Comparison of ENCODE assay signal across 28 cellular contexts in the genomic region with DNA sequence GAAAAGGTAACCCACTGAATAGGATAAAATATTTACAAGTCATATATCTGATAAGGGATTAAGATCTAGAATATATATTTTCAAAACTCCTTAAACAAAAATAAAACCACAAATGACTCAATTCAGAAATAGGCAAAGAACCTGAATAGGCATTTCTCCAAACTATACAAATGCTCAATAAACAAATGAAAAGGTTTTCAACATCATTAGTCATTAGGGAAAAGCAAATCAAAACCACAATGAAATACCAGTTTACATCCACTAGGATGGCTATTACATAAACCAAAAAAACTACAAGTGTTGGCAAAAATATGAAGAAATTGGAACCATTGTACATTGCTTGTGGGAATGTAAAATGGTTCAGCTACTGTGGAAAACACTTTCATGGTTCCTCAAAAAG.
A peak's percentile ranks its signal among the peaks of the same experiment; 100 is the strongest.
DNase-seq lines count a peak whose midpoint lies in the region; ATAC-seq, FAIRE-seq and TF ChIP-seq lines count a peak whose summit lies in the region.
"Had no signal": no experiment of that assay in that cellular context is flagged by ENCODE, and none has a peak within 500 bp of the region (broad histone marks: within the 10 kb centered on the region; RNA-seq: fewer than 3 reads in every experiment).

No MANE protein-coding gene starts in this region.

- TF ChIP-seq CTCF in AG04450 (IDR thresholded peaks at IDR 0.05; ENCODE audit: low read depth, low read length) (peak; percentile 27), choroid plexus epithelial cell (conservative IDR thresholded peaks at IDR 0.05; ENCODE audit: low read depth, low read length) (no peak), D721Med (IDR thresholded peaks at IDR 0.05; ENCODE audit: insufficient read depth, missing control alignments) (no peak)

- ATAC-seq in GM21515 (IDR thresholded peaks at IDR 0.05; ENCODE audit: unreplicated experiment) (no peak), HG03521 (IDR thresholded peaks at IDR 0.05; ENCODE audit: unreplicated experiment) (no peak), HG02798 (IDR thresholded peaks at IDR 0.05; ENCODE audit: poor library complexity, unreplicated experiment) (no peak)
- ATAC-seq: gastrocnemius medialis; naive thymus-derived CD4-positive, alpha-beta T cell had no signal

- CTCF ChIA-PET in AG04450 (lab: Charles Lee), result interaction anchor here (1.3 kb wide), 1 partner anchor 12 kb away, joined by 8 read pairs; no protein-coding TSS in a partner anchor

- no peaks in the 10 kb centered on the region for H3K27me3 ChIP-seq in AG04450 (ENCODE audit: control insufficient read depth, insufficient read depth, low read length)
- H3K27me3 ChIP-seq: gastrocnemius medialis, right atrium auricular region, suprapubic skin, uterus had no signal

- no peak overlapping the region for H3K27ac ChIP-seq in AG04450 (ENCODE audit: low read depth, low read length)
- H3K27ac ChIP-seq: gastrocnemius medialis, right atrium auricular region, suprapubic skin, uterus had no signal

- H3K9me3 ChIP-seq in AG04450 (ENCODE audit: control insufficient read depth, insufficient read depth, low read length), result no peaks in the 10 kb centered on the region
- H3K9me3 ChIP-seq: gastrocnemius medialis, right atrium auricular region, suprapubic skin, uterus had no signal

- POLR2A ChIA-PET in AG04450 (lab: Yijun Ruan, JAX), result no interaction called here

- FAIRE-seq in D721Med (lab: Jason Lieb, UNC), result no peak
- FAIRE-seq: GM12892, H1, HTR-8/SVneo had no signal

- H3K4me3 ChIP-seq in AG04450 (ENCODE audit: low read depth, low read length), result no peak overlapping the region
- no peak overlapping the region for H3K4me3 ChIP-seq in choroid plexus epithelial cell (ENCODE audit: low read depth, low read length)
- H3K4me3 ChIP-seq: gastrocnemius medialis, right atrium auricular region, suprapubic skin, uterus had no signal

- DNase-seq in AG04450 (ENCODE audit: low read depth, low spot score) (no peak), LHCN-M2 (ENCODE audit: low read depth) (peak; percentile 82), choroid plexus epithelial cell (ENCODE audit: low read depth) (peak; percentile 74), iris pigment epithelial cell (ENCODE audit: low read depth) (peak; percentile 81), D721Med (ENCODE audit: insufficient read length, low spot score) (no peak)
- DNase-seq: activated B cell treated with CpG ODN at 0.5 μM for 24 hours; activated CD4-positive, alpha-beta memory T cell treated with anti-CD3 and anti-CD28 coated beads, Interleukin-2, amount 10 ng/mL, durations not matched to agents 7 days and 5 days; activated naive CD4-positive, alpha-beta T cell treated with Interleukin-2 at 50 U/mL for 16 hours; anterior cingulate cortex; gastrocnemius medialis; Karpas-422; kidney glomerular epithelial cell; mesendoderm; naive thymus-derived CD4-positive, alpha-beta T cell; NCI-H1105 treated with DMSO at 0.1 percent for 48 hours; NCI-H2081; NCI-H510A; stimulated activated CD4-positive, alpha-beta T cell treated with anti-CD3 and anti-CD28 coated beads, Interleukin-15, amount 100 ng/mL, for 24 hours; T1000; uterus had no signal

Comparison
In these comparisons a context has a peak if more than half of its experiments do, and no peak if none do; other contexts are left out.
1. DNase-seq: peak in LHCN-M2 (single experiment), choroid plexus epithelial cell (single experiment) and iris pigment epithelial cell (single experiment); none in AG04450 (single experiment) and D721Med (single experiment).